ENCODE assay signal across 2 cellular contexts in the genomic region with DNA sequence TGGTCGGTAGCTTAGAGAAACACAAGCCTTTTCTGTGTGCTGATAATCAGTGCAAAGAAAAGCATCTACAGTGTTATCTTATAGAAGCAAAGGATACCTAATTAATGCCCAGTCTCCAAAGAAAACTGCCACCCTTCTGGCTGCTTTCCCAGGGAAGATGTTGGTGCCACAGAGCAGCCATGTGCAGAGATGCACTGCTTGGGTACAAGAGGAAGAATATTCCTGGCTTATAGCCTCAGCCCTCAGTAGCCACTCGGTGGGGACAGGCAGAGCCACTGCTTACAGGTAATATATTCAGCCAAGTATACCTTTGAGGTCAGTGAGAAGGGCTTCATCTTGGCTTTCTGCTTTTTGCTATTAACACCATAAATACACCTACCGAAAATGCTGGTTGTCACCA.
TF ChIP-seq lines count a peak whose summit lies in the region.

No MANE protein-coding gene starts in this region.

TF ChIP-seq in SK-N-SH, 30 proteins besides CTCF, POLR2A, EP300 and RAD21 (continued from another document):
- TF ChIP-seq, protein P1, sequence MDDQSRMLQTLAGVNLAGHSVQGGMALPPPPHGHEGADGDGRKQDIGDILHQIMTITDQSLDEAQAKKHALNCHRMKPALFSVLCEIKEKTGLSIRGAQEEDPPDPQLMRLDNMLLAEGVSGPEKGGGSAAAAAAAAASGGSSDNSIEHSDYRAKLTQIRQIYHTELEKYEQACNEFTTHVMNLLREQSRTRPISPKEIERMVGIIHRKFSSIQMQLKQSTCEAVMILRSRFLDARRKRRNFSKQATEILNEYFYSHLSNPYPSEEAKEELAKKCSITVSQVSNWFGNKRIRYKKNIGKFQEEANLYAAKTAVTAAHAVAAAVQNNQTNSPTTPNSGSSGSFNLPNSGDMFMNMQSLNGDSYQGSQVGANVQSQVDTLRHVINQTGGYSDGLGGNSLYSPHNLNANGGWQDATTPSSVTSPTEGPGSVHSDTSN (IDR thresholded peaks at IDR 0.05) = no peak
- TF ChIP-seq NRF1 (IDR thresholded peaks at IDR 0.05; ENCODE audit: low read depth, low read length) (no peak), RCOR1 (IDR thresholded peaks at IDR 0.05; ENCODE audit: low read length) (no peak), FOXJ3 (CRISPR knock-in tag; IDR thresholded peaks at IDR 0.05) (no peak), SMC3 (IDR thresholded peaks at IDR 0.05; ENCODE audit: low read depth, low read length) (no peak), POLR2AphosphoS5 (IDR thresholded peaks at IDR 0.05; ENCODE audit: low read depth, low read length) (no peak), TCF12 (IDR thresholded peaks at IDR 0.05) (no peak), SIN3A (IDR thresholded peaks at IDR 0.05; ENCODE audit: borderline replicate concordance, low read depth, low read length) (no peak), RFX5 (IDR thresholded peaks at IDR 0.05; ENCODE audit: low read length) (no peak), CHD2 (IDR thresholded peaks at IDR 0.05; ENCODE audit: low read length, partially characterized antibody) (no peak), TEAD4 (IDR thresholded peaks at IDR 0.05; ENCODE audit: borderline replicate concordance, insufficient read depth) (no peak), MXI1 (IDR thresholded peaks at IDR 0.05; ENCODE audit: low read depth, low read length) (no peak), RXRA (IDR thresholded peaks at IDR 0.05; ENCODE audit: borderline replicate concordance, low read depth) (no peak), ELF1 (IDR thresholded peaks at IDR 0.05) (no peak), NFIC (IDR thresholded peaks at IDR 0.05; ENCODE audit: borderline replicate concordance) (no peak)
- TF ChIP-seq, protein P2, sequence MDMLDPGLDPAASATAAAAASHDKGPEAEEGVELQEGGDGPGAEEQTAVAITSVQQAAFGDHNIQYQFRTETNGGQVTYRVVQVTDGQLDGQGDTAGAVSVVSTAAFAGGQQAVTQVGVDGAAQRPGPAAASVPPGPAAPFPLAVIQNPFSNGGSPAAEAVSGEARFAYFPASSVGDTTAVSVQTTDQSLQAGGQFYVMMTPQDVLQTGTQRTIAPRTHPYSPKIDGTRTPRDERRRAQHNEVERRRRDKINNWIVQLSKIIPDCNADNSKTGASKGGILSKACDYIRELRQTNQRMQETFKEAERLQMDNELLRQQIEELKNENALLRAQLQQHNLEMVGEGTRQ (IDR thresholded peaks at IDR 0.05; ENCODE audit: borderline replicate concordance, low read depth, low read length) = no peak
- TF ChIP-seq, protein P3, sequence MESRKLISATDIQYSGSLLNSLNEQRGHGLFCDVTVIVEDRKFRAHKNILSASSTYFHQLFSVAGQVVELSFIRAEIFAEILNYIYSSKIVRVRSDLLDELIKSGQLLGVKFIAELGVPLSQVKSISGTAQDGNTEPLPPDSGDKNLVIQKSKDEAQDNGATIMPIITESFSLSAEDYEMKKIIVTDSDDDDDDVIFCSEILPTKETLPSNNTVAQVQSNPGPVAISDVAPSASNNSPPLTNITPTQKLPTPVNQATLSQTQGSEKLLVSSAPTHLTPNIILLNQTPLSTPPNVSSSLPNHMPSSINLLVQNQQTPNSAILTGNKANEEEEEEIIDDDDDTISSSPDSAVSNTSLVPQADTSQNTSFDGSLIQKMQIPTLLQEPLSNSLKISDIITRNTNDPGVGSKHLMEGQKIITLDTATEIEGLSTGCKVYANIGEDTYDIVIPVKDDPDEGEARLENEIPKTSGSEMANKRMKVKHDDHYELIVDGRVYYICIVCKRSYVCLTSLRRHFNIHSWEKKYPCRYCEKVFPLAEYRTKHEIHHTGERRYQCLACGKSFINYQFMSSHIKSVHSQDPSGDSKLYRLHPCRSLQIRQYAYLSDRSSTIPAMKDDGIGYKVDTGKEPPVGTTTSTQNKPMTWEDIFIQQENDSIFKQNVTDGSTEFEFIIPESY (IDR thresholded peaks at IDR 0.05; ENCODE audit: borderline replicate concordance, low read depth) = no peak
- TF ChIP-seq, protein P4, sequence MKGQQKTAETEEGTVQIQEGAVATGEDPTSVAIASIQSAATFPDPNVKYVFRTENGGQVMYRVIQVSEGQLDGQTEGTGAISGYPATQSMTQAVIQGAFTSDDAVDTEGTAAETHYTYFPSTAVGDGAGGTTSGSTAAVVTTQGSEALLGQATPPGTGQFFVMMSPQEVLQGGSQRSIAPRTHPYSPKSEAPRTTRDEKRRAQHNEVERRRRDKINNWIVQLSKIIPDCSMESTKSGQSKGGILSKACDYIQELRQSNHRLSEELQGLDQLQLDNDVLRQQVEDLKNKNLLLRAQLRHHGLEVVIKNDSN (IDR thresholded peaks at IDR 0.05; ENCODE audit: borderline replicate concordance, low read depth) = no peak

TF ChIP-seq in SK-N-SH treated with all-trans-retinoic acid at 6 μM for 48 hours, 23 proteins besides CTCF, POLR2A, EP300 and RAD21 (continued from another document):
- TF ChIP-seq, protein P5, sequence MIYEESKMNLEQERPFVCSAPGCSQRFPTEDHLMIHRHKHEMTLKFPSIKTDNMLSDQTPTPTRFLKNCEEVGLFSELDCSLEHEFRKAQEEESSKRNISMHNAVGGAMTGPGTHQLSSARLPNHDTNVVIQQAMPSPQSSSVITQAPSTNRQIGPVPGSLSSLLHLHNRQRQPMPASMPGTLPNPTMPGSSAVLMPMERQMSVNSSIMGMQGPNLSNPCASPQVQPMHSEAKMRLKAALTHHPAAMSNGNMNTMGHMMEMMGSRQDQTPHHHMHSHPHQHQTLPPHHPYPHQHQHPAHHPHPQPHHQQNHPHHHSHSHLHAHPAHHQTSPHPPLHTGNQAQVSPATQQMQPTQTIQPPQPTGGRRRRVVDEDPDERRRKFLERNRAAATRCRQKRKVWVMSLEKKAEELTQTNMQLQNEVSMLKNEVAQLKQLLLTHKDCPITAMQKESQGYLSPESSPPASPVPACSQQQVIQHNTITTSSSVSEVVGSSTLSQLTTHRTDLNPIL (CRISPR knock-in tag; IDR thresholded peaks at IDR 0.05; ENCODE audit: low read depth) = no peak
- TF ChIP-seq, protein P6, sequence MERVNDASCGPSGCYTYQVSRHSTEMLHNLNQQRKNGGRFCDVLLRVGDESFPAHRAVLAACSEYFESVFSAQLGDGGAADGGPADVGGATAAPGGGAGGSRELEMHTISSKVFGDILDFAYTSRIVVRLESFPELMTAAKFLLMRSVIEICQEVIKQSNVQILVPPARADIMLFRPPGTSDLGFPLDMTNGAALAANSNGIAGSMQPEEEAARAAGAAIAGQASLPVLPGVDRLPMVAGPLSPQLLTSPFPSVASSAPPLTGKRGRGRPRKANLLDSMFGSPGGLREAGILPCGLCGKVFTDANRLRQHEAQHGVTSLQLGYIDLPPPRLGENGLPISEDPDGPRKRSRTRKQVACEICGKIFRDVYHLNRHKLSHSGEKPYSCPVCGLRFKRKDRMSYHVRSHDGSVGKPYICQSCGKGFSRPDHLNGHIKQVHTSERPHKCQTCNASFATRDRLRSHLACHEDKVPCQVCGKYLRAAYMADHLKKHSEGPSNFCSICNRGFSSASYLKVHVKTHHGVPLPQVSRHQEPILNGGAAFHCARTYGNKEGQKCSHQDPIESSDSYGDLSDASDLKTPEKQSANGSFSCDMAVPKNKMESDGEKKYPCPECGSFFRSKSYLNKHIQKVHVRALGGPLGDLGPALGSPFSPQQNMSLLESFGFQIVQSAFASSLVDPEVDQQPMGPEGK (CRISPR knock-in tag; IDR thresholded peaks at IDR 0.05; ENCODE audit: borderline replicate concordance) = no peak
- TF ChIP-seq ZNF70 (CRISPR knock-in tag; IDR thresholded peaks at IDR 0.05) (no peak), SNAI2 (CRISPR knock-in tag; IDR thresholded peaks at IDR 0.05) (no peak), GLIS3 (CRISPR knock-in tag; IDR thresholded peaks at IDR 0.05) (no peak), ZC3H10 (CRISPR knock-in tag; IDR thresholded peaks at IDR 0.05) (no peak), ZNF565 (CRISPR knock-in tag; conservative IDR thresholded peaks at IDR 0.05; ENCODE audit: low read depth) (no peak), BACH2 (CRISPR knock-in tag; IDR thresholded peaks at IDR 0.05; ENCODE audit: borderline replicate concordance) (no peak), OSR1 (CRISPR knock-in tag; IDR thresholded peaks at IDR 0.05) (no peak)
- TF ChIP-seq, protein P7, sequence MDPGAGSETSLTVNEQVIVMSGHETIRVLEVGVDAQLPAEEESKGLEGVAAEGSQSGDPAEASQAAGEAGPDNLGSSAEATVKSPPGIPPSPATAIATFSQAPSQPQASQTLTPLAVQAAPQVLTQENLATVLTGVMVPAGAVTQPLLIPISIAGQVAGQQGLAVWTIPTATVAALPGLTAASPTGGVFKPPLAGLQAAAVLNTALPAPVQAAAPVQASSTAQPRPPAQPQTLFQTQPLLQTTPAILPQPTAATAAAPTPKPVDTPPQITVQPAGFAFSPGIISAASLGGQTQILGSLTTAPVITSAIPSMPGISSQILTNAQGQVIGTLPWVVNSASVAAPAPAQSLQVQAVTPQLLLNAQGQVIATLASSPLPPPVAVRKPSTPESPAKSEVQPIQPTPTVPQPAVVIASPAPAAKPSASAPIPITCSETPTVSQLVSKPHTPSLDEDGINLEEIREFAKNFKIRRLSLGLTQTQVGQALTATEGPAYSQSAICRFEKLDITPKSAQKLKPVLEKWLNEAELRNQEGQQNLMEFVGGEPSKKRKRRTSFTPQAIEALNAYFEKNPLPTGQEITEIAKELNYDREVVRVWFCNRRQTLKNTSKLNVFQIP (CRISPR knock-in tag; IDR thresholded peaks at IDR 0.05; ENCODE audit: borderline replicate concordance, low read depth) = no peak
